In the genomic region with DNA sequence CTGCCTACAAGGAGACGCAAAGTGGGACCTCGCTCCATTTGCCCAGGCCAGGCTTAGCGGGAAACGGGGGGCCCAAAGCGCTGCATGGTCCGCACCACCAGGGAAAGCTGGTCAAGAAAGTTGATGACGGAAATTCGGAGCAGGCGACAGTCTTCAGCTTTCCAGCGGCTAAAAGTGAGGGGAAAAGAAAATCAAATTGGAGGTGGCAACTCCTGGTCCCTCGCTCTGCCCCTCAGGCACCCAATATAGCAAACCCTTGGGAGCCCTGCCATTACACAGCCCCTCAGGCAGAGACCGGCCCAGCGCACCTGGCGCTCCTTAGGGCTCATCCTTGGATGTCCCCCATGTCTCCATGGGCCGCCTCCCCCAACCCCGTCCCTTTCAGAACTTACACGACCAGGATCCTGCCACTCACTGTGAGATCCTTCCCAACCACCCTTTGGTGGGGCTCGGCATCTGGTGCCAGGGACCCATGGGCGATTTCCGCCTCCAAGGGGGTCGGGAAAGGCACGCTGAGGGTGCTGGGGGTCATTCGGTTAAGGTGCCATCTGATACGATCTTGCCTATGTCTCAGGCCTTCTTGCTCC, we compare ENCODE assay signal across 1 cellular context.
TF ChIP-seq lines count a peak whose summit lies in the region.

No MANE protein-coding gene starts in this region.

TF ChIP-seq in GM23338, 12 proteins besides CTCF, POLR2A, EP300 and RAD21 (continued from another document):
- TF ChIP-seq, protein P1, sequence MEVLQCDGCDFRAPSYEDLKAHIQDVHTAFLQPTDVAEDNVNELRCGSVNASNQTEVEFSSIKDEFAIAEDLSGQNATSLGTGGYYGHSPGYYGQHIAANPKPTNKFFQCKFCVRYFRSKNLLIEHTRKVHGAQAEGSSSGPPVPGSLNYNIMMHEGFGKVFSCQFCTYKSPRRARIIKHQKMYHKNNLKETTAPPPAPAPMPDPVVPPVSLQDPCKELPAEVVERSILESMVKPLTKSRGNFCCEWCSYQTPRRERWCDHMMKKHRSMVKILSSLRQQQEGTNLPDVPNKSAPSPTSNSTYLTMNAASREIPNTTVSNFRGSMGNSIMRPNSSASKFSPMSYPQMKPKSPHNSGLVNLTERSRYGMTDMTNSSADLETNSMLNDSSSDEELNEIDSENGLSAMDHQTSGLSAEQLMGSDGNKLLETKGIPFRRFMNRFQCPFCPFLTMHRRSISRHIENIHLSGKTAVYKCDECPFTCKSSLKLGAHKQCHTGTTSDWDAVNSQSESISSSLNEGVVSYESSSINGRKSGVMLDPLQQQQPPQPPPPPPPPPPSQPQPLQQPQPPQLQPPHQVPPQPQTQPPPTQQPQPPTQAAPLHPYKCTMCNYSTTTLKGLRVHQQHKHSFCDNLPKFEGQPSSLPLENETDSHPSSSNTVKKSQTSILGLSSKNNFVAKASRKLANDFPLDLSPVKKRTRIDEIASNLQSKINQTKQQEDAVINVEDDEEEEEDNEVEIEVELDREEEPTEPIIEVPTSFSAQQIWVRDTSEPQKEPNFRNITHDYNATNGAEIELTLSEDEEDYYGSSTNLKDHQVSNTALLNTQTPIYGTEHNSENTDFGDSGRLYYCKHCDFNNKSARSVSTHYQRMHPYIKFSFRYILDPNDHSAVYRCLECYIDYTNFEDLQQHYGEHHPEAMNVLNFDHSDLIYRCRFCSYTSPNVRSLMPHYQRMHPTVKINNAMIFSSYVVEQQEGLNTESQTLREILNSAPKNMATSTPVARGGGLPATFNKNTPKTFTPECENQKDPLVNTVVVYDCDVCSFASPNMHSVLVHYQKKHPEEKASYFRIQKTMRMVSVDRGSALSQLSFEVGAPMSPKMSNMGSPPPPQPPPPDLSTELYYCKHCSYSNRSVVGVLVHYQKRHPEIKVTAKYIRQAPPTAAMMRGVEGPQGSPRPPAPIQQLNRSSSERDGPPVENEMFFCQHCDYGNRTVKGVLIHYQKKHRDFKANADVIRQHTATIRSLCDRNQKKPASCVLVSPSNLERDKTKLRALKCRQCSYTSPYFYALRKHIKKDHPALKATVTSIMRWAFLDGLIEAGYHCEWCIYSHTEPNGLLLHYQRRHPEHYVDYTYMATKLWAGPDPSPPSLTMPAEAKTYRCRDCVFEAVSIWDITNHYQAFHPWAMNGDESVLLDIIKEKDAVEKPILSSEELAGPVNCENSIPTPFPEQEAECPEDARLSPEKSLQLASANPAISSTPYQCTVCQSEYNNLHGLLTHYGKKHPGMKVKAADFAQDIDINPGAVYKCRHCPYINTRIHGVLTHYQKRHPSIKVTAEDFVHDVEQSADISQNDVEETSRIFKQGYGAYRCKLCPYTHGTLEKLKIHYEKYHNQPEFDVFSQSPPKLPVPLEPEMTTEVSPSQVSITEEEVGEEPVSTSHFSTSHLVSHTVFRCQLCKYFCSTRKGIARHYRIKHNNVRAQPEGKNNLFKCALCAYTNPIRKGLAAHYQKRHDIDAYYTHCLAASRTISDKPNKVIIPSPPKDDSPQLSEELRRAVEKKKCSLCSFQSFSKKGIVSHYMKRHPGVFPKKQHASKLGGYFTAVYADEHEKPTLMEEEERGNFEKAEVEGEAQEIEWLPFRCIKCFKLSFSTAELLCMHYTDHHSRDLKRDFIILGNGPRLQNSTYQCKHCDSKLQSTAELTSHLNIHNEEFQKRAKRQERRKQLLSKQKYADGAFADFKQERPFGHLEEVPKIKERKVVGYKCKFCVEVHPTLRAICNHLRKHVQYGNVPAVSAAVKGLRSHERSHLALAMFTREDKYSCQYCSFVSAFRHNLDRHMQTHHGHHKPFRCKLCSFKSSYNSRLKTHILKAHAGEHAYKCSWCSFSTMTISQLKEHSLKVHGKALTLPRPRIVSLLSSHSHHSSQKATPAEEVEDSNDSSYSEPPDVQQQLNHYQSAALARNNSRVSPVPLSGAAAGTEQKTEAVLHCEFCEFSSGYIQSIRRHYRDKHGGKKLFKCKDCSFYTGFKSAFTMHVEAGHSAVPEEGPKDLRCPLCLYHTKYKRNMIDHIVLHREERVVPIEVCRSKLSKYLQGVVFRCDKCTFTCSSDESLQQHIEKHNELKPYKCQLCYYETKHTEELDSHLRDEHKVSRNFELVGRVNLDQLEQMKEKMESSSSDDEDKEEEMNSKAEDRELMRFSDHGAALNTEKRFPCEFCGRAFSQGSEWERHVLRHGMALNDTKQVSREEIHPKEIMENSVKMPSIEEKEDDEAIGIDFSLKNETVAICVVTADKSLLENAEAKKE (CRISPR knock-in tag; IDR thresholded peaks at IDR 0.05): no peak
- TF ChIP-seq NANOG (IDR thresholded peaks at IDR 0.05; ENCODE audit: borderline replicate concordance): no peak
- TF ChIP-seq, protein P2, sequence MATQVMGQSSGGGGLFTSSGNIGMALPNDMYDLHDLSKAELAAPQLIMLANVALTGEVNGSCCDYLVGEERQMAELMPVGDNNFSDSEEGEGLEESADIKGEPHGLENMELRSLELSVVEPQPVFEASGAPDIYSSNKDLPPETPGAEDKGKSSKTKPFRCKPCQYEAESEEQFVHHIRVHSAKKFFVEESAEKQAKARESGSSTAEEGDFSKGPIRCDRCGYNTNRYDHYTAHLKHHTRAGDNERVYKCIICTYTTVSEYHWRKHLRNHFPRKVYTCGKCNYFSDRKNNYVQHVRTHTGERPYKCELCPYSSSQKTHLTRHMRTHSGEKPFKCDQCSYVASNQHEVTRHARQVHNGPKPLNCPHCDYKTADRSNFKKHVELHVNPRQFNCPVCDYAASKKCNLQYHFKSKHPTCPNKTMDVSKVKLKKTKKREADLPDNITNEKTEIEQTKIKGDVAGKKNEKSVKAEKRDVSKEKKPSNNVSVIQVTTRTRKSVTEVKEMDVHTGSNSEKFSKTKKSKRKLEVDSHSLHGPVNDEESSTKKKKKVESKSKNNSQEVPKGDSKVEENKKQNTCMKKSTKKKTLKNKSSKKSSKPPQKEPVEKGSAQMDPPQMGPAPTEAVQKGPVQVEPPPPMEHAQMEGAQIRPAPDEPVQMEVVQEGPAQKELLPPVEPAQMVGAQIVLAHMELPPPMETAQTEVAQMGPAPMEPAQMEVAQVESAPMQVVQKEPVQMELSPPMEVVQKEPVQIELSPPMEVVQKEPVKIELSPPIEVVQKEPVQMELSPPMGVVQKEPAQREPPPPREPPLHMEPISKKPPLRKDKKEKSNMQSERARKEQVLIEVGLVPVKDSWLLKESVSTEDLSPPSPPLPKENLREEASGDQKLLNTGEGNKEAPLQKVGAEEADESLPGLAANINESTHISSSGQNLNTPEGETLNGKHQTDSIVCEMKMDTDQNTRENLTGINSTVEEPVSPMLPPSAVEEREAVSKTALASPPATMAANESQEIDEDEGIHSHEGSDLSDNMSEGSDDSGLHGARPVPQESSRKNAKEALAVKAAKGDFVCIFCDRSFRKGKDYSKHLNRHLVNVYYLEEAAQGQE (IDR thresholded peaks at IDR 0.05; ENCODE audit: unreplicated experiment): no peak
